Comparison of ENCODE assay signal across 25 cellular contexts in genomic region chr3:101261506-101261905, GRCh38. TPM values are rescaled to one million over a fixed set of nuclear protein-coding genes. Genes with fewer than 3 reads are reported as not detected.
DNase-seq lines count a peak whose midpoint lies in the region; ATAC-seq and TF ChIP-seq lines count a peak whose summit lies in the region.
"Had no signal": no experiment of that assay in that cellular context is flagged by ENCODE, and none has a peak within 500 bp of the region (broad histone marks: within the 10 kb centered on the region; RNA-seq: fewer than 3 reads in every experiment).

No MANE protein-coding gene starts in this region.

- no peaks in the 10 kb centered on the region for H3K4me1 Mint-ChIP-seq in natural killer cell
- H3K4me1 Mint-ChIP-seq: activated naive CD4-positive, alpha-beta T cell treated with anti-CD3 and anti-CD28 coated beads, Interleukin-2, amount 50 U/mL, for 24 hours; GM23338; stimulated activated effector memory CD8-positive, alpha-beta T cell treated with anti-CD3 and anti-CD28 coated beads, Interleukin-12 subunit alpha, Interleukin-12 subunit beta, amount 100 ng/mL, for 72 hours had no signal

- peak; percentile 24 for DNase-seq in Ammon's horn (ENCODE audit: low spot score)
- no peak for DNase-seq in ascending aorta (ENCODE audit: low spot score in 2 of 2)
- peak; percentile 75 for DNase-seq in fibroblast of peridontal ligament (ENCODE audit: extremely low read depth)
- peak; percentile 43 for DNase-seq in skeletal muscle cell (ENCODE audit: low read depth)
- no peak for DNase-seq in central memory CD4-positive, alpha-beta T cell
- DNase-seq in prostate gland (ENCODE audit: low spot score): no peak
- no peak for DNase-seq in glomerular visceral epithelial cell (ENCODE audit: extremely low spot score)
- DNase-seq in natural killer cell: no peak
- DNase-seq: activated CD4-positive, alpha-beta T cell treated with anti-CD3 and anti-CD28 coated beads, Interleukin-2, amount 10 ng/mL, durations not matched to agents 7 days and 5 days; activated CD8-positive, alpha-beta memory T cell treated with anti-CD3 and anti-CD28 coated beads, Interleukin-2, amount 10 ng/mL, durations not matched to agents 7 days and 5 days; body of pancreas; colonic mucosa; esophagus squamous epithelium; islet precursor cell; NCI-H1417; psoas muscle; small intestine; stimulated activated CD4-positive, alpha-beta T cell treated with anti-CD3 and anti-CD28 coated beads, Interleukin-2, amount 100 ng/mL, for 24 hours; WERI-Rb-1 had no signal

- H3K4me1 ChIP-seq in ascending aorta (peaks cover 6 to 17% of the 10 kb centered on the region in 2 donors), prostate gland (replicated peaks) (no peaks in the 10 kb centered on the region)
- H3K4me1 ChIP-seq: body of pancreas, colonic mucosa, esophagus squamous epithelium, psoas muscle had no signal

- no peaks in the 10 kb centered on the region for H3K9me3 ChIP-seq in ascending aorta
- H3K9me3 ChIP-seq in prostate gland: no peaks in the 10 kb centered on the region
- H3K9me3 ChIP-seq: body of pancreas, colonic mucosa, esophagus squamous epithelium, psoas muscle had no signal

- H3K27ac ChIP-seq in ascending aorta (peak overlapping the region; percentile 41 to 46), prostate gland (no peak overlapping the region)
- H3K27ac ChIP-seq: body of pancreas, colonic mucosa, esophagus squamous epithelium, hepatocyte, psoas muscle, WERI-Rb-1 had no signal

- H3K27me3 ChIP-seq in ascending aorta: no peaks in the 10 kb centered on the region
- no peaks in the 10 kb centered on the region for H3K27me3 ChIP-seq in prostate gland (replicated peaks; ENCODE audit: insufficient read depth)
- H3K27me3 ChIP-seq: body of pancreas, colonic mucosa, esophagus squamous epithelium, hepatocyte had no signal

- H3K36me3 Mint-ChIP-seq in natural killer cell: no peaks in the 10 kb centered on the region
- H3K36me3 Mint-ChIP-seq: stimulated activated effector memory CD8-positive, alpha-beta T cell treated with anti-CD3 and anti-CD28 coated beads, Interleukin-12 subunit alpha, Interleukin-12 subunit beta, amount 100 ng/mL, for 72 hours had no signal

- no peaks in the 10 kb centered on the region for H3K27me3 Mint-ChIP-seq in natural killer cell (ENCODE audit: low read depth in 2 of 2)
- H3K27me3 Mint-ChIP-seq: activated CD4-positive, alpha-beta T cell treated with anti-CD3 and anti-CD28 coated beads, Interleukin-2, amount 10 ng/mL, durations not matched to agents 7 days and 5 days; activated CD8-positive, alpha-beta memory T cell treated with anti-CD3 and anti-CD28 coated beads, Interleukin-2, amount 10 ng/mL, durations not matched to agents 7 days and 5 days; activated naive CD4-positive, alpha-beta T cell treated with anti-CD3 and anti-CD28 coated beads, Interleukin-2, amount 50 U/mL, for 24 hours had no signal

- ATAC-seq in natural killer cell: no peak
- ATAC-seq: activated CD8-positive, alpha-beta memory T cell treated with anti-CD3 and anti-CD28 coated beads, Interleukin-2, amount 10 ng/mL, durations not matched to agents 7 days and 5 days; body of pancreas; GM12878; GM23338; psoas muscle; stimulated activated effector memory CD8-positive, alpha-beta T cell treated with anti-CD3 and anti-CD28 coated beads, Interleukin-12 subunit alpha, Interleukin-12 subunit beta, amount 100 ng/mL, for 72 hours had no signal

- TF ChIP-seq POLR2A in prostate gland (IDR thresholded peaks at IDR 0.05): no peak

- H3K4me3 ChIP-seq in ascending aorta (no peak overlapping the region), skeletal muscle cell (ENCODE audit: low read depth, low read length) (no peak overlapping the region), prostate gland (no peak overlapping the region)
- H3K4me3 ChIP-seq: body of pancreas, colonic mucosa, esophagus squamous epithelium, GM12878, GM23338, hepatocyte, psoas muscle had no signal

- TF ChIP-seq CTCF in ascending aorta (IDR thresholded peaks at IDR 0.05) (no peak), prostate gland (IDR thresholded peaks at IDR 0.05) (no peak), natural killer cell (IDR thresholded peaks at IDR 0.05) (no peak)

- no peak overlapping the region for H3K27ac Mint-ChIP-seq in natural killer cell
- H3K27ac Mint-ChIP-seq: activated CD4-positive, alpha-beta T cell treated with anti-CD3 and anti-CD28 coated beads, Interleukin-2, amount 10 ng/mL, durations not matched to agents 7 days and 5 days; activated CD8-positive, alpha-beta memory T cell treated with anti-CD3 and anti-CD28 coated beads, Interleukin-2, amount 10 ng/mL, durations not matched to agents 7 days and 5 days; activated naive CD4-positive, alpha-beta T cell treated with anti-CD3 and anti-CD28 coated beads, Interleukin-2, amount 50 U/mL, for 24 hours; GM23338; stimulated activated effector memory CD8-positive, alpha-beta T cell treated with anti-CD3 and anti-CD28 coated beads, Interleukin-12 subunit alpha, Interleukin-12 subunit beta, amount 100 ng/mL, for 72 hours; T-helper 2 cell treated with Interferon-gamma antibody and Interleukin-4, amounts not matched to agents 5 μg/mL and 100 μg/mL, for 36 hours had no signal

- H3K9me3 Mint-ChIP-seq in natural killer cell: no peaks in the 10 kb centered on the region
- H3K9me3 Mint-ChIP-seq: activated naive CD4-positive, alpha-beta T cell treated with anti-CD3 and anti-CD28 coated beads, Interleukin-2, amount 50 U/mL, for 24 hours; GM23338; stimulated activated effector memory CD8-positive, alpha-beta T cell treated with anti-CD3 and anti-CD28 coated beads, Interleukin-12 subunit alpha, Interleukin-12 subunit beta, amount 100 ng/mL, for 72 hours; T-helper 2 cell treated with Interferon-gamma antibody and Interleukin-4, amounts not matched to agents 5 μg/mL and 100 μg/mL, for 36 hours had no signal

- intact Hi-C loops in ascending aorta (cut with DNase I) (loop anchor here (2.0 kb wide), 1 partner anchor 47 kb away; no protein-coding TSS in a partner anchor), prostate gland (cut with DNase I) (no loop called here), natural killer cell (cut with micrococcal nuclease) (no loop called here)

- no peaks in the 10 kb centered on the region for H3K36me3 ChIP-seq in ascending aorta
- no peaks in the 10 kb centered on the region for H3K36me3 ChIP-seq in prostate gland
- H3K36me3 ChIP-seq: colonic mucosa, esophagus squamous epithelium had no signal

- no peak overlapping the region for H3K4me3 Mint-ChIP-seq in natural killer cell
- H3K4me3 Mint-ChIP-seq: activated CD4-positive, alpha-beta T cell treated with anti-CD3 and anti-CD28 coated beads, Interleukin-2, amount 10 ng/mL, durations not matched to agents 7 days and 5 days; activated CD8-positive, alpha-beta memory T cell treated with anti-CD3 and anti-CD28 coated beads, Interleukin-2, amount 10 ng/mL, durations not matched to agents 7 days and 5 days; activated naive CD4-positive, alpha-beta T cell treated with anti-CD3 and anti-CD28 coated beads, Interleukin-2, amount 50 U/mL, for 24 hours; GM23338; stimulated activated effector memory CD8-positive, alpha-beta T cell treated with anti-CD3 and anti-CD28 coated beads, Interleukin-12 subunit alpha, Interleukin-12 subunit beta, amount 100 ng/mL, for 72 hours; T-helper 2 cell treated with Interferon-gamma antibody and Interleukin-4, amounts not matched to agents 5 μg/mL and 100 μg/mL, for 36 hours had no signal

RNA-seq across cellular contexts. Expression of gene IMPG2, which starts 58.9 kb away (rescaled TPM):
- total RNA-seq in ascending aorta (0.11 TPM), prostate gland (under 1 TPM; 0.23 to 0.28 TPM), natural killer cell (under 1 TPM; 0.52 to 0.73 (median 0.72) TPM)
- total RNA-seq: GM23338 had no signal

Comparison
In these comparisons a context has a peak if more than half of its experiments do, and no peak if none do; other contexts are left out.
1. DNase-seq: peak in Ammon's horn (single experiment), fibroblast of peridontal ligament (single experiment) and skeletal muscle cell (single experiment); none in ascending aorta (0 of 2), central memory CD4-positive, alpha-beta T cell (single experiment), prostate gland (single experiment), glomerular visceral epithelial cell (single experiment) and natural killer cell (single experiment).
2. H3K27ac ChIP-seq: peak in ascending aorta (2 of 2); none in prostate gland (0 of 2).